9 cellular contexts compared by ENCODE assay signal in the genomic region with DNA sequence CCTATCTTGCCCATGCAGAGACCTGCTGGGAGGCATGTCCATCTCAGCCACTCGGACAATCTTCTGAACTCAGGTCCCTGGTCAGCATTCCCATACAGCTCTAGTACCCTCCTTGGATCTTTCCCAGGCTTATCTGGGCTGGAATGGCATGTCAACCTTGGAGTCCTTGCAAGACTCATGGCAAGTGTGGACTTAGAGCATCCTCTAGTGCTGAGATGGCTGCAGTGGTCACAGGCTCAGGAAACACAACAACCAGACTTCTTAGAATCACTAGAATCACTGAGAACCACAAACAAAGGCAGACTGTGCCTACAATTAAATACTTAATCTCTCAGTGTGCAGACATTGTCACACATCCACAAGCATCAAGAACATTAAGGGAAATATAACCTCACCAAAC.
DNase-seq lines count a peak whose midpoint lies in the region; ATAC-seq, FAIRE-seq and TF ChIP-seq lines count a peak whose summit lies in the region.
"Had no signal": no experiment of that assay in that cellular context is flagged by ENCODE, and none has a peak within 500 bp of the region (broad histone marks: within the 10 kb centered on the region; RNA-seq: fewer than 3 reads in every experiment).

No MANE protein-coding gene starts in this region.

- POLR2A ChIA-PET in PC-3 (lab: Charles Lee; ENCODE audit: unreplicated experiment): no interaction called here

- no peak overlapping the region for H3K4me2 ChIP-seq in PC-3 (ENCODE audit: low read length)

- H3F3A ChIP-seq in PC-3 (ENCODE audit: low read length, unreplicated experiment): no peaks in the 10 kb centered on the region

- no peaks in the 10 kb centered on the region for H3K9me3 Mint-ChIP-seq in activated naive CD4-positive, alpha-beta T cell treated with anti-CD3 and anti-CD28 coated beads for 36 hours
- peaks cover under 1% of the 10 kb centered on the region for H3K9me3 Mint-ChIP-seq in activated naive CD8-positive, alpha-beta T cell treated with anti-CD3 and anti-CD28 coated beads for 36 hours

- H4K20me1 ChIP-seq in PC-3 (ENCODE audit: low read length): no peaks in the 10 kb centered on the region

- H3K36me3 Mint-ChIP-seq in activated naive CD4-positive, alpha-beta T cell treated with anti-CD3 and anti-CD28 coated beads for 36 hours (ENCODE audit: low read depth): no peaks in the 10 kb centered on the region
- no peaks in the 10 kb centered on the region for H3K36me3 Mint-ChIP-seq in activated naive CD8-positive, alpha-beta T cell treated with anti-CD3 and anti-CD28 coated beads for 36 hours

- no peaks in the 10 kb centered on the region for H3K79me2 ChIP-seq in PC-3 (ENCODE audit: low read length)

- CTCF ChIA-PET in activated naive CD4-positive, alpha-beta T cell treated with anti-CD3 and anti-CD28 coated beads for 36 hours (lab: Charles Lee): no interaction called here
- CTCF ChIA-PET in PC-3 (lab: Charles Lee): no interaction called here

- H3K27me3 ChIP-seq in PC-3 (ENCODE audit: low read length) (peaks cover 53% of the 10 kb centered on the region), small intestine (ENCODE audit: control insufficient read depth in 2 of 2, insufficient read depth in 2 of 2, low read length in 2 of 2) (peaks cover 0 to 2% of the 10 kb centered on the region in 2 donors), esophagus squamous epithelium (peaks cover 0 to 13% (median 0%) of the 10 kb centered on the region in 4 donors)

- H3K27ac ChIP-seq in PC-3 (ENCODE audit: low read length) (no peak overlapping the region), small intestine (ENCODE audit: low read depth in 1 of 2, low read length in 1 of 2) (no peak overlapping the region), esophagus squamous epithelium (no peak overlapping the region)

- TF ChIP-seq CTCF in PC-3 (conservative IDR thresholded peaks at IDR 0.05; ENCODE audit: low read depth, low read length) (peak; percentile 41), fibroblast of mammary gland (conservative IDR thresholded peaks at IDR 0.05; ENCODE audit: control insufficient read depth, insufficient read depth, low read depth, low read length) (peak; percentile 7), esophagus squamous epithelium (IDR thresholded peaks at IDR 0.05) (peak in 2 of 6 experiments; percentile 16 to 33)

- ATAC-seq in PC-3: no peak

- H3K4me1 ChIP-seq in PC-3 (ENCODE audit: insufficient read depth, low read length): no peaks in the 10 kb centered on the region
- H3K4me1 ChIP-seq in small intestine (ENCODE audit: control insufficient read depth in 2 of 2, insufficient read depth in 1 of 2, low read depth in 1 of 2, low read length in 1 of 2): no peaks in the 10 kb centered on the region
- H3K4me1 ChIP-seq in esophagus squamous epithelium: no peaks in the 10 kb centered on the region

- no peak overlapping the region for H3K4me3 Mint-ChIP-seq in activated naive CD4-positive, alpha-beta T cell treated with anti-CD3 and anti-CD28 coated beads for 36 hours
- no peak overlapping the region for H3K4me3 Mint-ChIP-seq in activated naive CD8-positive, alpha-beta T cell treated with anti-CD3 and anti-CD28 coated beads for 36 hours

- H3K27me3 Mint-ChIP-seq in activated naive CD4-positive, alpha-beta T cell treated with anti-CD3 and anti-CD28 coated beads for 36 hours (ENCODE audit: low read depth): peaks cover 19% of the 10 kb centered on the region
- H3K27me3 Mint-ChIP-seq in activated naive CD8-positive, alpha-beta T cell treated with anti-CD3 and anti-CD28 coated beads for 36 hours: peaks cover 37% of the 10 kb centered on the region

- DNase-seq in activated naive CD4-positive, alpha-beta T cell treated with anti-CD3 and anti-CD28 coated beads for 36 hours: peak; percentile 8
- no peak for DNase-seq in activated naive CD4-positive, alpha-beta T cell treated with anti-CD3 and anti-CD28 coated beads, Interleukin-2, amount 50 U/mL, for 16 hours
- DNase-seq in PC-3: peak; percentile 12
- DNase-seq in fibroblast of mammary gland (ENCODE audit: low read depth): peak; percentile 21
- DNase-seq in small intestine: peak; percentile 17
- DNase-seq in activated naive CD8-positive, alpha-beta T cell treated with anti-CD3 and anti-CD28 coated beads for 36 hours: no peak
- no peak for DNase-seq in esophagus squamous epithelium (lab: John Stamatoyannopoulos, UW)
- DNase-seq in NCI-H1436 treated with DMSO at 0.1 percent for 48 hours (lab: John Stamatoyannopoulos, UW): no peak
- DNase-seq: nucleus accumbens had no signal

- H3K36me3 ChIP-seq in PC-3 (ENCODE audit: low read depth, low read length) (no peaks in the 10 kb centered on the region), small intestine (ENCODE audit: control insufficient read depth in 2 of 2, insufficient read depth in 2 of 2, low read length in 2 of 2) (no peaks in the 10 kb centered on the region), esophagus squamous epithelium (no peaks in the 10 kb centered on the region)

- 63 to 88% (median 86%) methylated on average over 1 of the region's 1 CpG for WGBS in small intestine, 3 donors
- 67 to 80% methylated on average over 1 of the region's 1 CpG for WGBS in esophagus squamous epithelium, 2 donors

- H3K27ac Mint-ChIP-seq in activated naive CD4-positive, alpha-beta T cell treated with anti-CD3 and anti-CD28 coated beads for 36 hours: no peak overlapping the region
- no peak overlapping the region for H3K27ac Mint-ChIP-seq in activated naive CD8-positive, alpha-beta T cell treated with anti-CD3 and anti-CD28 coated beads for 36 hours

- H3K9me3 ChIP-seq in PC-3 (ENCODE audit: low read length) (no peaks in the 10 kb centered on the region), small intestine (ENCODE audit: control insufficient read depth, low read depth) (no peaks in the 10 kb centered on the region), esophagus squamous epithelium (no peaks in the 10 kb centered on the region)

- no TSS peak for BruUV-seq in PC-3 (replicated peaks; lab: Mats Ljungman, UMichigan)

- TF ChIP-seq POLR2A in esophagus squamous epithelium (IDR thresholded peaks at IDR 0.05): no peak

- H2AFZ ChIP-seq in PC-3 (ENCODE audit: low read length): no peak overlapping the region

- no peak overlapping the region for H3K4me3 ChIP-seq in PC-3 (ENCODE audit: low read length)
- H3K4me3 ChIP-seq in fibroblast of mammary gland (ENCODE audit: control insufficient read depth, low read depth, low read length): no peak overlapping the region
- no peak overlapping the region for H3K4me3 ChIP-seq in small intestine (ENCODE audit: low read depth in 1 of 2, low read length in 2 of 2)
- no peak overlapping the region for H3K4me3 ChIP-seq in esophagus squamous epithelium

- intact Hi-C loops in activated naive CD4-positive, alpha-beta T cell treated with anti-CD3 and anti-CD28 coated beads for 36 hours (cut with micrococcal nuclease): no loop called here
- intact Hi-C loops in PC-3 (cut with micrococcal nuclease): no loop called here
- intact Hi-C loops in esophagus squamous epithelium (cut with DNase I): no loop called here

- no peaks in the 10 kb centered on the region for H3K4me1 Mint-ChIP-seq in activated naive CD4-positive, alpha-beta T cell treated with anti-CD3 and anti-CD28 coated beads for 36 hours (ENCODE audit: low read depth)
- H3K4me1 Mint-ChIP-seq in activated naive CD8-positive, alpha-beta T cell treated with anti-CD3 and anti-CD28 coated beads for 36 hours: no peaks in the 10 kb centered on the region

- no peak for FAIRE-seq in small intestine (lab: Jason Lieb, UNC)

- H3K9me2 ChIP-seq in PC-3 (replicated peaks; ENCODE audit: low read length): no peaks in the 10 kb centered on the region

- H3K9ac ChIP-seq in PC-3 (ENCODE audit: low read length): no peak overlapping the region

Comparison
In these comparisons a context has a peak if more than half of its experiments do, and no peak if none do; other contexts are left out.
1. DNase-seq: peak in activated naive CD4-positive, alpha-beta T cell treated with anti-CD3 and anti-CD28 coated beads for 36 hours (single experiment), PC-3 (single experiment), fibroblast of mammary gland (single experiment) and small intestine (single experiment); none in activated naive CD4-positive, alpha-beta T cell treated with anti-CD3 and anti-CD28 coated beads, Interleukin-2, amount 50 U/mL, for 16 hours (single experiment), activated naive CD8-positive, alpha-beta T cell treated with anti-CD3 and anti-CD28 coated beads for 36 hours (single experiment), esophagus squamous epithelium (single experiment) and NCI-H1436 treated with DMSO at 0.1 percent for 48 hours (single experiment).